31 cellular contexts compared by ENCODE assay signal in genomic region chr2:63678085-63678484, GRCh38.
"Had no signal": no experiment of that assay in that cellular context is flagged by ENCODE, and none has a peak within 500 bp of the region (broad histone marks: within the 10 kb centered on the region; RNA-seq: fewer than 3 reads in every experiment).

No MANE protein-coding gene starts in this region.

- H3K9me3 ChIP-seq: ovary, prostate gland, spleen, suprapubic skin, testis, tibial artery, transverse colon, upper lobe of right lung, uterus had no signal

- ATAC-seq: natural killer cell treated with Interleukin-12 subunit alpha and Interleukin-12 subunit beta and Interleukin-15 and Interleukin-18, amount 100 ng/mL, for 72 hours; right cardiac atrium; sciatic nerve; stimulated activated memory B cell treated with anti-CD40 and anti-IgM and Interleukin-4, amounts not matched to agents 10 μg/mL and 1 μg/mL and 100 μg/mL, for 72 hours; stimulated activated naive CD8-positive, alpha-beta T cell treated with anti-CD3 and anti-CD28 coated beads, Interleukin-15, amount 100 ng/mL, for 72 hours; stimulated activated naive CD8-positive, alpha-beta T cell treated with anti-CD3 and anti-CD28 coated beads, Interleukin-15, Interleukin-2, amounts not matched to agents 100 U/mL and 50 U/mL, for 24 hours; upper lobe of right lung had no signal

- H3K4me1 ChIP-seq: parathyroid adenoma, prostate gland, spleen, suprapubic skin, testis, tibial artery, transverse colon, upper lobe of right lung, uterus had no signal

- H2AFZ ChIP-seq: parathyroid adenoma had no signal

- H3K4me1 Mint-ChIP-seq: naive B cell; nephron progenitor cell; stimulated activated memory B cell treated with anti-CD40 and anti-IgM and Interleukin-4, amounts not matched to agents 10 μg/mL and 1 μg/mL and 100 μg/mL, for 72 hours had no signal

- H3K27me3 ChIP-seq: ovary, spleen, suprapubic skin, testis, tibial artery, upper lobe of right lung, uterus had no signal

- H3K36me3 Mint-ChIP-seq: naive B cell; natural killer cell treated with Interleukin-12 subunit alpha and Interleukin-12 subunit beta and Interleukin-15 and Interleukin-18, amount 100 ng/mL, for 72 hours; stimulated activated memory B cell treated with anti-CD40 and anti-IgM and Interleukin-4, amounts not matched to agents 10 μg/mL and 1 μg/mL and 100 μg/mL, for 72 hours; type B pancreatic cell had no signal

- H3K4me2 ChIP-seq: smooth muscle cell had no signal

- H3K4me3 ChIP-seq: ovary, prostate gland, skin epidermis, smooth muscle cell, spleen, suprapubic skin, testis, tibial artery, transverse colon, upper lobe of right lung, uterus had no signal

- H3K27ac ChIP-seq: ovary, parathyroid adenoma, prostate gland, skin epidermis, spleen, suprapubic skin, testis, tibial artery, transverse colon, upper lobe of right lung, uterus had no signal

- DNase-seq: naive B cell; nephron progenitor cell; occipital lobe; ovary; posterior cingulate gyrus; retina; right cardiac atrium; spleen; stimulated activated CD4-positive, alpha-beta T cell treated with anti-CD3 and anti-CD28 coated beads, Interleukin-12 subunit alpha, Interleukin-12 subunit beta, amount 100 ng/mL, for 4 hours; stimulated activated CD4-positive, alpha-beta T cell treated with anti-CD3 and anti-CD28 coated beads, Interleukin-1b, Interleukin-23, amount 100 ng/mL, for 48 hours; stimulated activated CD4-positive, alpha-beta T cell treated with anti-CD3 and anti-CD28 coated beads, Interleukin-4, amount 100 ng/mL, for 1 hour; stimulated activated CD4-positive, alpha-beta T cell treated with anti-CD3 and anti-CD28 coated beads, Interleukin-4, amount 100 ng/mL, for 4 hours; stimulated activated CD8-positive, alpha-beta memory T cell treated with anti-CD3 and anti-CD28 coated beads, Interleukin-4, amount 100 ng/mL, for 48 hours; stimulated activated naive CD8-positive, alpha-beta T cell treated with anti-CD3 and anti-CD28 coated beads, Interleukin-15, amount 100 ng/mL, for 72 hours; stimulated activated naive CD8-positive, alpha-beta T cell treated with anti-CD3 and anti-CD28 coated beads, Interleukin-15, Interleukin-2, amounts not matched to agents 100 U/mL and 50 U/mL, for 24 hours; substantia nigra; testis; tibial artery; transverse colon; upper lobe of right lung; uterus had no signal

- H3K27ac Mint-ChIP-seq: naive B cell; natural killer cell treated with Interleukin-12 subunit alpha and Interleukin-12 subunit beta and Interleukin-15 and Interleukin-18, amount 100 ng/mL, for 72 hours; nephron progenitor cell; stimulated activated memory B cell treated with anti-CD40 and anti-IgM and Interleukin-4, amounts not matched to agents 10 μg/mL and 1 μg/mL and 100 μg/mL, for 72 hours; stimulated activated naive CD8-positive, alpha-beta T cell treated with anti-CD3 and anti-CD28 coated beads, Interleukin-15, amount 100 ng/mL, for 72 hours; type B pancreatic cell had no signal

- H3K79me2 ChIP-seq: parathyroid adenoma had no signal

- H3K4me3 Mint-ChIP-seq: naive B cell; natural killer cell treated with Interleukin-12 subunit alpha and Interleukin-12 subunit beta and Interleukin-15 and Interleukin-18, amount 100 ng/mL, for 72 hours; nephron progenitor cell; neural crest cell; stimulated activated memory B cell treated with anti-CD40 and anti-IgM and Interleukin-4, amounts not matched to agents 10 μg/mL and 1 μg/mL and 100 μg/mL, for 72 hours; stimulated activated naive CD8-positive, alpha-beta T cell treated with anti-CD3 and anti-CD28 coated beads, Interleukin-15, amount 100 ng/mL, for 72 hours; type B pancreatic cell had no signal

- H3K36me3 ChIP-seq: ovary, prostate gland, spleen, suprapubic skin, tibial artery, transverse colon, upper lobe of right lung, uterus had no signal

- H3K9me3 Mint-ChIP-seq: naive B cell; natural killer cell treated with Interleukin-12 subunit alpha and Interleukin-12 subunit beta and Interleukin-15 and Interleukin-18, amount 100 ng/mL, for 72 hours; nephron progenitor cell; neural crest cell; stimulated activated memory B cell treated with anti-CD40 and anti-IgM and Interleukin-4, amounts not matched to agents 10 μg/mL and 1 μg/mL and 100 μg/mL, for 72 hours; type B pancreatic cell had no signal

- H3K9ac ChIP-seq: parathyroid adenoma had no signal

- H3K27me3 Mint-ChIP-seq: type B pancreatic cell had no signal
